Comparison of ENCODE assay signal across 26 cellular contexts in the genomic region with DNA sequence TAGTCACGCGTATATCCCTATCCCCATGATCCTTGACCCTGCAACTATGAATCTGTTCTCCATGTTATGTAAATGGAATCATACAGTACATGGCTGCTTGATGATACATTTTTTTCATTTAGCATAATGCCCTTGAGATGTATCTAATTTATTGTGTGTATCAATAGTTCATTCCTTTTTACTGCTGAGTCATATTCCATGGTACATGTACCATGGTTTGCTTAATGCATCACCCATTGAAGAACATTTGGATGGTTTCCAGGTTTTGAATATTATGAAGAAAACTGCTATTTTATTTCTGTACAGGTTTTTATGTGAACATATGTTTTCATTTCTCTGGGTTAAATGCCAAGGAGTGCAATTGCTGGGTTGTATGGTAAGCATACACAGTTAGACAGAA. TPM values are rescaled to one million over a fixed set of nuclear protein-coding genes. Genes with fewer than 3 reads are reported as not detected.
DNase-seq lines count a peak whose midpoint lies in the region; ATAC-seq, FAIRE-seq and TF ChIP-seq lines count a peak whose summit lies in the region.
"Had no signal": no experiment of that assay in that cellular context is flagged by ENCODE, and none has a peak within 500 bp of the region (broad histone marks: within the 10 kb centered on the region; RNA-seq: fewer than 3 reads in every experiment).

No MANE protein-coding gene starts in this region.

- no peak overlapping the region for H4K91ac ChIP-seq in H1 (replicated peaks; ENCODE audit: insufficient read length, low read length)

- intact Hi-C loops in PC-3 (cut with micrococcal nuclease) = no loop called here

- H3K14ac ChIP-seq in H1 (ENCODE audit: insufficient read length) = no peak overlapping the region

- no peak overlapping the region for H3K56ac ChIP-seq in H1 (replicated peaks; ENCODE audit: insufficient read length, low read depth, low read length)

- H3K9me3 Mint-ChIP-seq in type B pancreatic cell = no peaks in the 10 kb centered on the region
- H3K9me3 Mint-ChIP-seq: activated naive CD4-positive, alpha-beta T cell treated with anti-CD3 and anti-CD28 coated beads, Interleukin-2, amount 50 U/mL, for 24 hours; dendritic cell treated with granulocyte-macrophage colony-stimulating factor and Interleukin-4, amounts not matched to agents 40 ng/mL and 50 ng/mL, for 4 days had no signal

- TF ChIP-seq RAD21 in A549 (conservative IDR thresholded peaks at IDR 0.05 in 1 of 2, IDR thresholded peaks at IDR 0.05 in 1 of 2) (no peak), H1 (IDR thresholded peaks at IDR 0.05 in 1 of 2, conservative IDR thresholded peaks at IDR 0.05 in 1 of 2; ENCODE audit: low read depth in 2 of 2, low read length in 2 of 2) (no peak)

- peak overlapping the region; percentile 64; the same call in 1 of the 2 replicates for H2BK20ac ChIP-seq in H1 (ENCODE audit: low read length)

- TF ChIP-seq POLR2A in A549 (IDR thresholded peaks at IDR 0.05; ENCODE audit: low read length) (no peak), H1 (IDR thresholded peaks at IDR 0.05; ENCODE audit: control extremely low read depth in 1 of 2, low read depth in 2 of 2, low read length in 2 of 2) (no peak), erythroblast (IDR thresholded peaks at IDR 0.05; ENCODE audit: low read length) (no peak)

- H3K9me3 ChIP-seq in A549 (no peaks in the 10 kb centered on the region), PC-3 (ENCODE audit: low read length) (no peaks in the 10 kb centered on the region), H1 (ENCODE audit: insufficient read depth in 2 of 2, low read depth in 1 of 2, low read length in 1 of 2) (peaks cover 0 to 3% of the 10 kb centered on the region in 2 experiments; a peak in 3 of 4 replicates)
- H3K9me3 ChIP-seq: body of pancreas, prostate gland, uterus had no signal

- H2AFZ ChIP-seq in PC-3 (ENCODE audit: low read length) (no peak overlapping the region), H1 (ENCODE audit: low read length) (no peak overlapping the region)
- H2AFZ ChIP-seq: neural progenitor cell had no signal

- no peak overlapping the region for H4K5ac ChIP-seq in H1 (ENCODE audit: insufficient read length, low read depth, low read length)

- POLR2A ChIA-PET in A549 (lab: Yijun Ruan, JAX) (no interaction called here), PC-3 (lab: Charles Lee; ENCODE audit: unreplicated experiment) (no interaction called here), H1 (lab: Charles Lee; ENCODE audit: partially characterized antibody) (no interaction called here)

- H3K27ac ChIP-seq in A549 = no peak overlapping the region
- peak overlapping the region; percentile 41 for H3K27ac ChIP-seq in PC-3 (ENCODE audit: low read length)
- no peak overlapping the region for H3K27ac ChIP-seq in H1 (ENCODE audit: low read depth, low read length)
- H3K27ac ChIP-seq: BLaER1 treated with 17β-estradiol and CSF1 and Interleukin-3, amounts not matched to agents 10 nM and 100 nM; body of pancreas; neural progenitor cell; prostate gland; uterus had no signal

- peaks cover 14% of the 10 kb centered on the region for H3K4me1 Mint-ChIP-seq in type B pancreatic cell (ENCODE audit: unreplicated experiment)

- no peak overlapping the region for H2BK12ac ChIP-seq in H1 (ENCODE audit: low read depth, low read length)

- no peak overlapping the region for H3K27ac Mint-ChIP-seq in type B pancreatic cell
- H3K27ac Mint-ChIP-seq: activated CD4-positive, alpha-beta T cell treated with anti-CD3 and anti-CD28 coated beads for 36 hours; activated naive CD4-positive, alpha-beta T cell treated with anti-CD3 and anti-CD28 coated beads, Interleukin-2, amount 50 U/mL, for 24 hours; dendritic cell treated with granulocyte-macrophage colony-stimulating factor and Interleukin-4, amounts not matched to agents 40 ng/mL and 50 ng/mL, for 4 days; neural progenitor cell had no signal

- BruUV-seq in PC-3 (replicated peaks; lab: Mats Ljungman, UMichigan) = no TSS peak

- H2BK15ac ChIP-seq in H1 (ENCODE audit: low read length) = no peak overlapping the region

- no peaks in the 10 kb centered on the region for H4K20me1 ChIP-seq in PC-3 (ENCODE audit: low read length)
- H4K20me1 ChIP-seq in H1 (replicated peaks in 1 of 2; ENCODE audit: control insufficient read depth in 1 of 2, insufficient read depth in 2 of 2, low read length in 2 of 2) = no peaks in the 10 kb centered on the region
- H4K20me1 ChIP-seq: BLaER1 treated with 17β-estradiol and CSF1 and Interleukin-3, amounts not matched to agents 10 nM and 100 nM had no signal

- H3K9me2 ChIP-seq in PC-3 (replicated peaks; ENCODE audit: low read length) = no peaks in the 10 kb centered on the region

- TF ChIP-seq EP300 in A549 (IDR thresholded peaks at IDR 0.05) = no peak
- TF ChIP-seq EP300 in H1 (IDR thresholded peaks at IDR 0.05; ENCODE audit: borderline replicate concordance in 1 of 2, low read depth in 2 of 2, low read length in 2 of 2) = no peak

- FAIRE-seq in A549 (lab: Jason Lieb, UNC) (no peak), H1 (lab: Jason Lieb, UNC) (no peak), frontal cortex (lab: Jason Lieb, UNC) (no peak)
- FAIRE-seq: TTC549 had no signal

- WGBS in A549 (ENCODE audit: missing lambda C conversion rate) = 93% methylated on average over 2 of the region's 2 CpGs
- 98% methylated on average over 2 of the region's 2 CpGs; no CpG with 5 or more reads in 1 of the 2 experiments for WGBS in H1 (ENCODE audit: extremely low coverage in 1 of 2, insufficient coverage in 1 of 2, insufficient read length in 1 of 2, insufficient replicate concordance in 2 of 2, low coverage in 1 of 2, low lambda C conversion rate in 2 of 2, missing lambda C conversion rate in 1 of 2), 2 experiments

- H3K4me3 Mint-ChIP-seq in type B pancreatic cell = no peak overlapping the region
- H3K4me3 Mint-ChIP-seq: activated CD4-positive, alpha-beta T cell treated with anti-CD3 and anti-CD28 coated beads for 36 hours; activated naive CD4-positive, alpha-beta T cell treated with anti-CD3 and anti-CD28 coated beads, Interleukin-2, amount 50 U/mL, for 24 hours; dendritic cell treated with granulocyte-macrophage colony-stimulating factor and Interleukin-4, amounts not matched to agents 40 ng/mL and 50 ng/mL, for 4 days; neural progenitor cell had no signal

- no peaks in the 10 kb centered on the region for H3F3A ChIP-seq in PC-3 (ENCODE audit: low read length, unreplicated experiment)

- no peak overlapping the region for H4K8ac ChIP-seq in H1 (ENCODE audit: extremely low read depth, insufficient read depth, low read length)

- H3K4me3 ChIP-seq in A549 = no peak overlapping the region
- no peak overlapping the region for H3K4me3 ChIP-seq in PC-3 (ENCODE audit: low read length)
- H3K4me3 ChIP-seq in H1 (ENCODE audit: extremely low read depth in 1 of 4, insufficient read depth in 2 of 4, low read depth in 3 of 4, low read length in 4 of 4) = no peak overlapping the region
- no peak overlapping the region for H3K4me3 ChIP-seq in foreskin fibroblast (ENCODE audit: low read depth in 1 of 2, low read length in 2 of 2)
- H3K4me3 ChIP-seq: BLaER1 treated with 17β-estradiol and CSF1 and Interleukin-3, amounts not matched to agents 10 nM and 100 nM; body of pancreas; neural progenitor cell; prostate gland; uterus had no signal

- H3K79me2 ChIP-seq in PC-3 (ENCODE audit: low read length) = no peaks in the 10 kb centered on the region
- H3K79me2 ChIP-seq in H1 (ENCODE audit: control insufficient read depth in 1 of 2, insufficient read depth in 2 of 2, low read length in 2 of 2) = no peaks in the 10 kb centered on the region

- ATAC-seq in A549 (no peak), PC-3 (peak; percentile 74), HG03025 (IDR thresholded peaks at IDR 0.05; ENCODE audit: low FRiP score, unreplicated experiment) (no peak)
- ATAC-seq: activated CD4-positive, alpha-beta T cell treated with anti-CD3 and anti-CD28 coated beads for 36 hours; body of pancreas; HCT116; Right ventricle myocardium inferior had no signal

- TF ChIP-seq CTCF in A549 (IDR thresholded peaks at IDR 0.05) = no peak
- no peak for TF ChIP-seq CTCF in PC-3 (conservative IDR thresholded peaks at IDR 0.05; ENCODE audit: low read depth, low read length)
- TF ChIP-seq CTCF in H1 (IDR thresholded peaks at IDR 0.05; ENCODE audit: control extremely low read depth in 1 of 3, insufficient read depth in 1 of 3, low read depth in 1 of 3, low read length in 3 of 3) = no peak
- no peak for TF ChIP-seq CTCF in foreskin fibroblast (IDR thresholded peaks at IDR 0.05; ENCODE audit: low read depth, low read length)
- TF ChIP-seq CTCF in type B pancreatic cell (conservative IDR thresholded peaks at IDR 0.05) = no peak

- H3K4me1 ChIP-seq in A549 (peaks cover 8% of the 10 kb centered on the region), PC-3 (ENCODE audit: insufficient read depth, low read length) (peaks cover 28% of the 10 kb centered on the region), H1 (replicated peaks in 1 of 4; ENCODE audit: control insufficient read depth in 3 of 4, insufficient read depth in 4 of 4, low read length in 3 of 4) (peaks cover 0 to 8% (median 3%) of the 10 kb centered on the region in 4 experiments; a peak in 6 of 7 replicates)
- H3K4me1 ChIP-seq: body of pancreas, prostate gland, uterus had no signal

- no peak overlapping the region for H3K4me2 ChIP-seq in A549
- peak overlapping the region; percentile 3; the same call in 1 of the 2 replicates for H3K4me2 ChIP-seq in PC-3 (ENCODE audit: low read length)
- no peak overlapping the region for H3K4me2 ChIP-seq in H1 (ENCODE audit: insufficient read depth in 1 of 2, low read depth in 2 of 2, low read length in 2 of 2)
- H3K4me2 ChIP-seq: BLaER1 treated with 17β-estradiol and CSF1 and Interleukin-3, amounts not matched to agents 10 nM and 100 nM; neural progenitor cell had no signal

- no peak overlapping the region for H3K4ac ChIP-seq in H1 (replicated peaks; ENCODE audit: insufficient read length, low read depth, low read length)

- no peak overlapping the region for H2BK5ac ChIP-seq in H1 (ENCODE audit: low read depth, low read length)

- CTCF ChIA-PET in A549 (lab: Yijun Ruan, JAX) (no interaction called here), PC-3 (lab: Charles Lee) (no interaction called here), H1 (lab: Charles Lee; ENCODE audit: partially characterized antibody) (no interaction called here)

- no peak overlapping the region for H2AK5ac ChIP-seq in H1 (ENCODE audit: low read depth, low read length)

- H3K27me3 Mint-ChIP-seq in type B pancreatic cell = no peaks in the 10 kb centered on the region
- H3K27me3 Mint-ChIP-seq: activated CD4-positive, alpha-beta T cell treated with anti-CD3 and anti-CD28 coated beads for 36 hours; activated naive CD4-positive, alpha-beta T cell treated with anti-CD3 and anti-CD28 coated beads, Interleukin-2, amount 50 U/mL, for 24 hours; dendritic cell treated with granulocyte-macrophage colony-stimulating factor and Interleukin-4, amounts not matched to agents 40 ng/mL and 50 ng/mL, for 4 days had no signal

- H3K23ac ChIP-seq in H1 (ENCODE audit: insufficient read length) = no peak overlapping the region

- H3K18ac ChIP-seq in H1 (ENCODE audit: extremely low read depth, low read length) = no peak overlapping the region

- H3K36me3 ChIP-seq in PC-3 (ENCODE audit: low read depth, low read length) = no peaks in the 10 kb centered on the region
- no peaks in the 10 kb centered on the region for H3K36me3 ChIP-seq in H1 (ENCODE audit: control insufficient read depth in 2 of 4, insufficient read depth in 4 of 4, low read length in 3 of 4)
- H3K36me3 ChIP-seq: BLaER1 treated with 17β-estradiol and CSF1 and Interleukin-3, amounts not matched to agents 10 nM and 100 nM; neural progenitor cell; prostate gland; uterus had no signal

- no peaks in the 10 kb centered on the region for H3K79me1 ChIP-seq in H1 (ENCODE audit: low read depth, low read length)

- H2BK120ac ChIP-seq in H1 (replicated peaks; ENCODE audit: low read depth, low read length) = no peak overlapping the region

- H3K9ac ChIP-seq in PC-3 (ENCODE audit: low read length) (no peak overlapping the region), H1 (replicated peaks in 1 of 4; ENCODE audit: extremely low read depth in 1 of 4, low read depth in 3 of 4, low read length in 3 of 4) (no peak overlapping the region)
- H3K9ac ChIP-seq: BLaER1 treated with 17β-estradiol and CSF1 and Interleukin-3, amounts not matched to agents 10 nM and 100 nM; neural progenitor cell had no signal

- peak in 1 of 2 experiments; percentile 10 for DNase-seq in A549 (ENCODE audit: low read depth in 1 of 2, low spot score in 1 of 2)
- DNase-seq in PC-3 = peak; percentile 89
- DNase-seq in H1 (ENCODE audit: low read depth in 1 of 2, low spot score in 2 of 2) = no peak
- DNase-seq in foreskin fibroblast = peak; percentile 19 to 57
- no peak for DNase-seq in type B pancreatic cell (ENCODE audit: extremely low spot score, unreplicated experiment)
- no peak for DNase-seq in frontal cortex (ENCODE audit: low spot score in 2 of 2)
- DNase-seq in erythroblast (lab: John Stamatoyannopoulos, UW) = no peak
- DNase-seq: activated CD4-positive, alpha-beta T cell treated with anti-CD3 and anti-CD28 coated beads for 36 hours; body of pancreas; Calu3; NCI-H1417 treated with DMSO at 0.1 percent for 48 hours; NCI-H526 treated with DMSO at 0.1 percent for 48 hours; uterus had no signal

- no peaks in the 10 kb centered on the region for H3K27me3 ChIP-seq in PC-3 (ENCODE audit: low read length)
- no peaks in the 10 kb centered on the region for H3K27me3 ChIP-seq in H1 (replicated peaks in 1 of 4; ENCODE audit: control insufficient read depth in 3 of 4, extremely low read depth in 1 of 4, insufficient read depth in 3 of 4, low read length in 3 of 4)
- H3K27me3 ChIP-seq: BLaER1 treated with 17β-estradiol and CSF1 and Interleukin-3, amounts not matched to agents 10 nM and 100 nM; body of pancreas; neural progenitor cell; uterus had no signal

- no peaks in the 10 kb centered on the region; the same call in 1 of the 2 replicates for H3K23me2 ChIP-seq in H1 (ENCODE audit: low read depth, low read length)

- no peaks in the 10 kb centered on the region for H3K36me3 Mint-ChIP-seq in type B pancreatic cell
- H3K36me3 Mint-ChIP-seq: activated naive CD4-positive, alpha-beta T cell treated with anti-CD3 and anti-CD28 coated beads, Interleukin-2, amount 50 U/mL, for 24 hours; neural progenitor cell had no signal

RNA-seq across cellular contexts. Expression of a gene that starts 4.0 kb away (rescaled TPM):
- polyA plus RNA-seq in A549 (2011; rRNA removed) (not detected in 2 replicates), A549 (2017; fragmentation: RNase III; extraction: RNeasy Plus Mini Kit Qiagen cat#74134 plus additional on column Dnase treatment) (0.16 to 0.18 TPM in 2 of 3 replicates, not detected in the other), H1 (2011; rRNA removed) (not detected in 2 replicates)
- not detected in 2 replicates for polyA plus RNA-seq in A549 (2012; cell fraction: cytosol; rRNA removed)
- polyA plus RNA-seq in A549 (2012; cell fraction: nucleus; rRNA removed) = not detected in 2 replicates
- polyA minus RNA-seq in A549 (2011; rRNA and poly(A)+ RNA removed) = not detected in 2 replicates
- total RNA-seq in PC-3 (2014; rRNA removed) (not detected in 2 replicates), type B pancreatic cell (ENCODE audit: low replicate concordance) (0.88 and 0.94 TPM in 2 replicates), frontal cortex (0.41 TPM)
- 0.67 TPM in 1 of 2 replicates, not detected in the other for total RNA-seq in H1 (2021; fragmentation: NEBNext Ultra II Directional; extraction: Animal tissue kit (Norgen Biotek cat#: 25700))
- not detected for polyA plus RNA-seq in H1 (2011; cell fraction: cytosol; rRNA removed)
- not detected for polyA plus RNA-seq in H1 (2011; cell fraction: nucleus; rRNA removed)
- 0.19 to 0.36 TPM (median 0.30 TPM) in 3 of 4 replicates, not detected in the other for polyA plus RNA-seq in H1 (2012, experiment 1 of 2)
- polyA plus RNA-seq in H1 (2012, experiment 2 of 2) = not detected
- 0.24 TPM for polyA plus RNA-seq in H1 (2013, experiment 1 of 2)
- polyA plus RNA-seq in H1 (2013, experiment 2 of 2) = 0.22 TPM
- polyA minus RNA-seq in H1 (2011; rRNA and poly(A)+ RNA removed) = not detected in 2 replicates
- polyA minus RNA-seq in H1 (2011; cell fraction: cytosol; rRNA and poly(A)+ RNA removed) = not detected
- polyA minus RNA-seq in H1 (2011; cell fraction: nucleus; rRNA and poly(A)+ RNA removed) = not detected
- total RNA-seq: A172, epithelial cell of proximal tubule, subcutaneous adipose tissue had no signal
- polyA plus RNA-seq: liver had no signal

RNA-seq across cellular contexts. Expression of a gene that starts 32.1 kb away (rescaled TPM):
- 111 and 129 TPM in 2 replicates for polyA plus RNA-seq in A549 (2011; rRNA removed)
- 117 and 127 TPM in 2 replicates for polyA plus RNA-seq in A549 (2012; cell fraction: cytosol; rRNA removed)
- 90.6 and 117 TPM in 2 replicates for polyA plus RNA-seq in A549 (2012; cell fraction: nucleus; rRNA removed)
- polyA plus RNA-seq in A549 (2017; fragmentation: RNase III; extraction: RNeasy Plus Mini Kit Qiagen cat#74134 plus additional on column Dnase treatment) = 95.9 to 103 TPM (median 97.3 TPM) in 3 replicates
- 68.9 and 90.3 TPM in 2 replicates for polyA minus RNA-seq in A549 (2011; rRNA and poly(A)+ RNA removed)
- total RNA-seq in PC-3 (2014; rRNA removed) = 108 and 118 TPM in 2 replicates
- 108 and 110 TPM in 2 replicates for total RNA-seq in H1 (2021; fragmentation: NEBNext Ultra II Directional; extraction: Animal tissue kit (Norgen Biotek cat#: 25700))
- 97.6 and 130 TPM in 2 replicates for polyA plus RNA-seq in H1 (2011; rRNA removed)
- polyA plus RNA-seq in H1 (2011; cell fraction: cytosol; rRNA removed) = 133 TPM
- polyA plus RNA-seq in H1 (2011; cell fraction: nucleus; rRNA removed) = 74.9 TPM
- 101 to 121 TPM (median 113 TPM) in 4 replicates for polyA plus RNA-seq in H1 (2012, experiment 1 of 2)
- 83.6 TPM for polyA plus RNA-seq in H1 (2012, experiment 2 of 2)
- polyA plus RNA-seq in H1 (2013, experiment 1 of 2) = 106 TPM
- 109 TPM for polyA plus RNA-seq in H1 (2013, experiment 2 of 2)
- 112 and 189 TPM in 2 replicates for polyA minus RNA-seq in H1 (2011; rRNA and poly(A)+ RNA removed)
- 85.6 TPM for polyA minus RNA-seq in H1 (2011; cell fraction: cytosol; rRNA and poly(A)+ RNA removed)
- polyA minus RNA-seq in H1 (2011; cell fraction: nucleus; rRNA and poly(A)+ RNA removed) = 56.1 TPM
- total RNA-seq in type B pancreatic cell (ENCODE audit: low replicate concordance) = 36.9 and 66.3 TPM in 2 replicates
- total RNA-seq in frontal cortex = 5.3 TPM

RNA-seq across cellular contexts. Expression of a gene that starts 40.1 kb away (rescaled TPM):
- polyA plus RNA-seq in A549 (2011; rRNA removed) (30.4 and 40.6 TPM in 2 replicates), A549 (2017; fragmentation: RNase III; extraction: RNeasy Plus Mini Kit Qiagen cat#74134 plus additional on column Dnase treatment) (24.6 to 35.8 TPM (median 33.0 TPM) in 3 replicates), H1 (2011; rRNA removed) (60.0 and 67.7 TPM in 2 replicates)
- 39.5 and 49.5 TPM in 2 replicates for polyA plus RNA-seq in A549 (2012; cell fraction: cytosol; rRNA removed)
- polyA plus RNA-seq in A549 (2012; cell fraction: nucleus; rRNA removed) = 63.7 and 81.4 TPM in 2 replicates
- polyA minus RNA-seq in A549 (2011; rRNA and poly(A)+ RNA removed) = 52.6 and 80.3 TPM in 2 replicates
- total RNA-seq in PC-3 (2014; rRNA removed) (32.9 and 35.2 TPM in 2 replicates), type B pancreatic cell (ENCODE audit: low replicate concordance) (38.4 and 44.8 TPM in 2 replicates), frontal cortex (33.8 TPM)
- 29.5 and 33.4 TPM in 2 replicates for total RNA-seq in H1 (2021; fragmentation: NEBNext Ultra II Directional; extraction: Animal tissue kit (Norgen Biotek cat#: 25700))
- 51.0 TPM for polyA plus RNA-seq in H1 (2011; cell fraction: cytosol; rRNA removed)
- 132 TPM for polyA plus RNA-seq in H1 (2011; cell fraction: nucleus; rRNA removed)
- 32.7 to 41.6 TPM (median 39.1 TPM) in 4 replicates for polyA plus RNA-seq in H1 (2012, experiment 1 of 2)
- polyA plus RNA-seq in H1 (2012, experiment 2 of 2) = 45.8 TPM
- polyA plus RNA-seq in H1 (2013, experiment 1 of 2) = 30.9 TPM
- 29.3 TPM for polyA plus RNA-seq in H1 (2013, experiment 2 of 2)
- 45.7 and 46.2 TPM in 2 replicates for polyA minus RNA-seq in H1 (2011; rRNA and poly(A)+ RNA removed)
- polyA minus RNA-seq in H1 (2011; cell fraction: cytosol; rRNA and poly(A)+ RNA removed) = 16.5 TPM
- 41.4 TPM for polyA minus RNA-seq in H1 (2011; cell fraction: nucleus; rRNA and poly(A)+ RNA removed)

RNA-seq across cellular contexts. Expression of a gene that starts 46.3 kb away (rescaled TPM):
- polyA plus RNA-seq in A549 (2011; rRNA removed) (324 and 419 TPM in 2 replicates), A549 (2017; fragmentation: RNase III; extraction: RNeasy Plus Mini Kit Qiagen cat#74134 plus additional on column Dnase treatment) (304 to 313 TPM (median 312 TPM) in 3 replicates), H1 (2011; rRNA removed) (663 and 700 TPM in 2 replicates)
- polyA plus RNA-seq in A549 (2012; cell fraction: cytosol; rRNA removed) = 377 and 394 TPM in 2 replicates
- 280 and 419 TPM in 2 replicates for polyA plus RNA-seq in A549 (2012; cell fraction: nucleus; rRNA removed)
- polyA minus RNA-seq in A549 (2011; rRNA and poly(A)+ RNA removed) = 224 and 285 TPM in 2 replicates
- total RNA-seq in PC-3 (2014; rRNA removed) (147 and 189 TPM in 2 replicates), type B pancreatic cell (ENCODE audit: low replicate concordance) (228 and 319 TPM in 2 replicates), frontal cortex (64.4 TPM)
- 384 and 404 TPM in 2 replicates for total RNA-seq in H1 (2021; fragmentation: NEBNext Ultra II Directional; extraction: Animal tissue kit (Norgen Biotek cat#: 25700))
- polyA plus RNA-seq in H1 (2011; cell fraction: cytosol; rRNA removed) = 569 TPM
- polyA plus RNA-seq in H1 (2011; cell fraction: nucleus; rRNA removed) = 419 TPM
- 386 to 452 TPM (median 414 TPM) in 4 replicates for polyA plus RNA-seq in H1 (2012, experiment 1 of 2)
- polyA plus RNA-seq in H1 (2012, experiment 2 of 2) = 452 TPM
- polyA plus RNA-seq in H1 (2013, experiment 1 of 2) = 438 TPM
- 437 TPM for polyA plus RNA-seq in H1 (2013, experiment 2 of 2)
- 469 and 561 TPM in 2 replicates for polyA minus RNA-seq in H1 (2011; rRNA and poly(A)+ RNA removed)
- polyA minus RNA-seq in H1 (2011; cell fraction: cytosol; rRNA and poly(A)+ RNA removed) = 148 TPM
- 103 TPM for polyA minus RNA-seq in H1 (2011; cell fraction: nucleus; rRNA and poly(A)+ RNA removed)

RNA-seq across cellular contexts. Expression of a gene that starts 46.7 kb away (rescaled TPM):
- 32.8 and 33.2 TPM in 2 replicates for polyA plus RNA-seq in A549 (2011; rRNA removed)
- 45.2 and 57.6 TPM in 2 replicates for polyA plus RNA-seq in A549 (2012; cell fraction: cytosol; rRNA removed)
- polyA plus RNA-seq in A549 (2012; cell fraction: nucleus; rRNA removed) = 113 and 167 TPM in 2 replicates
- 30.4 to 36.9 TPM (median 33.6 TPM) in 3 replicates for polyA plus RNA-seq in A549 (2017; fragmentation: RNase III; extraction: RNeasy Plus Mini Kit Qiagen cat#74134 plus additional on column Dnase treatment)
- polyA minus RNA-seq in A549 (2011; rRNA and poly(A)+ RNA removed) = 34.9 and 38.3 TPM in 2 replicates
- 57.7 and 64.1 TPM in 2 replicates for total RNA-seq in PC-3 (2014; rRNA removed)
- 34.4 and 42.3 TPM in 2 replicates for total RNA-seq in H1 (2021; fragmentation: NEBNext Ultra II Directional; extraction: Animal tissue kit (Norgen Biotek cat#: 25700))
- 78.6 and 89.5 TPM in 2 replicates for polyA plus RNA-seq in H1 (2011; rRNA removed)
- 81.4 TPM for polyA plus RNA-seq in H1 (2011; cell fraction: cytosol; rRNA removed)
- polyA plus RNA-seq in H1 (2011; cell fraction: nucleus; rRNA removed) = 102 TPM
- polyA plus RNA-seq in H1 (2012, experiment 1 of 2) = 37.4 to 45.8 TPM (median 40.8 TPM) in 4 replicates
- 15.9 TPM for polyA plus RNA-seq in H1 (2012, experiment 2 of 2)
- polyA plus RNA-seq in H1 (2013, experiment 1 of 2) = 24.0 TPM
- 22.1 TPM for polyA plus RNA-seq in H1 (2013, experiment 2 of 2)
- 54.5 and 58.5 TPM in 2 replicates for polyA minus RNA-seq in H1 (2011; rRNA and poly(A)+ RNA removed)
- 28.7 TPM for polyA minus RNA-seq in H1 (2011; cell fraction: cytosol; rRNA and poly(A)+ RNA removed)
- 83.8 TPM for polyA minus RNA-seq in H1 (2011; cell fraction: nucleus; rRNA and poly(A)+ RNA removed)
- total RNA-seq in type B pancreatic cell (ENCODE audit: low replicate concordance) = 37.4 and 57.1 TPM in 2 replicates
- total RNA-seq in frontal cortex = 36.3 TPM

Comparison
In these comparisons a context has a peak if more than half of its experiments do, and no peak if none do; other contexts are left out.
1. DNase-seq: peak in PC-3 (single experiment) and foreskin fibroblast (2 of 2); none in H1 (0 of 2), type B pancreatic cell (single experiment), frontal cortex (0 of 2) and erythroblast (0 of 2).